Comparison of ENCODE assay signal across 20 cellular contexts in the genomic region with DNA sequence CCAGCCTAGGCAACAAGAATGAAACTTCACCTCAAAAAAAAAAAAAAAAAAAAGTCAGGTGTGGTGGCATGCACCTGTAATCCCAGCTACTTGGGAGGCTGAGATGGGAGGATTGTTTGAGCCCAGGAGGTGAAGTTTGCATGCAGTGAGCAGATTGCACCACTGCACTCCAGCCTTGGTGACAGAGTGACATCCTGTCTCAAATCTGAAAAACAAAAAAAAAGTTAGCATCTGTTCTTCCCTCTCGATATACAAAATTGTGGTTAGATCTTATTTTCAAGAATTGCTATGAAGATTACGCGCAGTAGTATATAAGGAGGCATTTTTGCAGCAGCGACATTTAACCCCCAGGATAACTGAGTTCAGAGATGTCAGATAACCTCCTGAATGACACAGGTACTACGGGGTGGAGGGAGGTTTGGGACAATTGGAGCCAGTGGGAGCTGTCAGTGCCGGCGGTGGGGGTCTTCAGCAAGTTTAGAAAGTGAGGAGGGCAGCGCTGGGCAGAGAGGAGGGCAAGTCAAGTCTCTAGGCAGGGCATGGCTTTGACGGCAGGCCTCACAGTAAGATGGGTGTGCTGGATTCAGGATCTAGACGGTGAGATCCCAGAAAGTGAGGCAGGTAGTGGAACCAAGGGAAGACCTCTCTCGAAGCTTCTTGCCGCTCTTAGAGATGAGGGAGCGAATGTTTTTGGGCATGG. TPM values are rescaled to one million over a fixed set of nuclear protein-coding genes. Genes with fewer than 3 reads are reported as not detected.
DNase-seq lines count a peak whose midpoint lies in the region; ATAC-seq, FAIRE-seq and TF ChIP-seq lines count a peak whose summit lies in the region.
"Had no signal": no experiment of that assay in that cellular context is flagged by ENCODE, and none has a peak within 500 bp of the region (broad histone marks: within the 10 kb centered on the region; RNA-seq: fewer than 3 reads in every experiment).

No MANE protein-coding gene starts in this region.

- DNase-seq in HepG2 (ENCODE audit: low spot score): no peak
- no peak for DNase-seq in right lobe of liver
- DNase-seq in activated B cell treated with CpG ODN at 0.5 μM for 24 hours: no peak
- peak; percentile 31 for DNase-seq in naive B cell
- no peak for DNase-seq in stimulated activated naive CD4-positive, alpha-beta T cell (lab: John Stamatoyannopoulos, UW)
- no peak for DNase-seq in CD4-positive, alpha-beta memory T cell
- no peak for DNase-seq in stimulated activated CD4-positive, alpha-beta T cell treated with anti-CD3 and anti-CD28 coated beads, Interleukin-1b, Interleukin-23, amount 100 ng/mL, for 48 hours
- no peak for DNase-seq in putamen (ENCODE audit: low spot score)
- DNase-seq: ACHN; activated CD4-positive, alpha-beta T cell treated with anti-CD3 and anti-CD28 coated beads, Interleukin-2, amount 50 U/mL, for 1 hour; activated CD8-positive, alpha-beta memory T cell treated with anti-CD3 and anti-CD28 coated beads, Interleukin-2, amount 50 U/mL, for 48 hours; CD8-positive, alpha-beta T cell; cerebellar nuclear complex; effector memory CD8-positive, alpha-beta T cell; natural killer cell; NCI-H1417; stimulated activated naive CD4-positive, alpha-beta T cell treated with Interleukin-2 at 50 U/mL for 16 hours; tibial artery had no signal

- peak overlapping the region; percentile 54; the same call in 1 of the 2 replicates for H3K4me2 ChIP-seq in HepG2 (ENCODE audit: low read depth, low read length)

- 42% methylated on average over 13 of the region's 13 CpGs for WGBS in HepG2 (ENCODE audit: low lambda C conversion rate)
- 88% methylated on average over 13 of the region's 13 CpGs for WGBS in right lobe of liver (ENCODE audit: insufficient coverage, low coverage, low lambda C conversion rate, missing lambda C conversion rate)

- no peaks in the 10 kb centered on the region for H4K20me1 ChIP-seq in HepG2 (ENCODE audit: insufficient read depth, low read length)

- H3K27me3 ChIP-seq in HepG2 (ENCODE audit: control insufficient read depth in 1 of 2, insufficient read depth in 2 of 2, low read length in 2 of 2) (peaks cover 4 to 22% of the 10 kb centered on the region in 2 experiments; a peak in 3 of 5 replicates), right lobe of liver (no peaks in the 10 kb centered on the region)
- H3K27me3 ChIP-seq in CD4-positive, alpha-beta memory T cell (ENCODE audit: insufficient read depth, low read length): no peaks in the 10 kb centered on the region

- H3K4me3 Mint-ChIP-seq in activated B cell treated with CpG ODN at 0.5 μM for 24 hours (peak overlapping the region; percentile 81), naive B cell (peak overlapping the region; percentile 7 to 75 (median 39))
- peak overlapping the region in 1 of 8 donors; percentile 1 for H3K4me3 Mint-ChIP-seq in CD4-positive, alpha-beta memory T cell
- H3K4me3 Mint-ChIP-seq: CD8-positive, alpha-beta T cell; effector memory CD8-positive, alpha-beta T cell; natural killer cell had no signal

- CTCF ChIA-PET in HepG2 (lab: Yijun Ruan, JAX; ENCODE audit: low intra/inter-chr PET ratio, low total read pairs) (no interaction called here), activated B cell treated with CpG ODN at 0.5 μM for 24 hours (lab: Charles Lee) (interaction anchor here (1.0 to 2.5 kb wide), 5 partner anchors 8 to 365 kb away, joined by 3 to 23 read pairs (median 7); partner anchors contain the start of gene VEGFA)
- CTCF ChIA-PET in CD4-positive, alpha-beta memory T cell (lab: Charles Lee; ENCODE audit: partially characterized antibody): no interaction called here

- H3K4me3 ChIP-seq in HepG2 (replicated peaks in 1 of 3; ENCODE audit: insufficient read depth in 1 of 3, low read depth in 2 of 3, low read length in 3 of 3): peak overlapping the region in 1 of 3 experiments; percentile 3; a peak in 1 of 6 replicates
- H3K4me3 ChIP-seq in right lobe of liver: no peak overlapping the region
- no peak overlapping the region for H3K4me3 ChIP-seq in CD4-positive, alpha-beta memory T cell (ENCODE audit: low read length in 2 of 2)
- H3K4me3 ChIP-seq: lung, tibial artery had no signal

- H3K36me3 ChIP-seq in HepG2 (replicated peaks in 1 of 2; ENCODE audit: control insufficient read depth in 1 of 2, insufficient read depth in 2 of 2, low read length in 2 of 2) (no peaks in the 10 kb centered on the region), right lobe of liver (no peaks in the 10 kb centered on the region)
- H3K36me3 ChIP-seq in CD4-positive, alpha-beta memory T cell (ENCODE audit: insufficient read depth, low read length): no peaks in the 10 kb centered on the region
- H3K36me3 ChIP-seq: tibial artery had no signal

- H3K9me3 ChIP-seq in HepG2 (ENCODE audit: low read length) (no peaks in the 10 kb centered on the region), right lobe of liver (no peaks in the 10 kb centered on the region)
- no peaks in the 10 kb centered on the region for H3K9me3 ChIP-seq in CD4-positive, alpha-beta memory T cell (ENCODE audit: control insufficient read depth in 1 of 2, low read length in 2 of 2)
- H3K9me3 ChIP-seq: tibial artery had no signal

- POLR2A ChIA-PET in HepG2 (lab: Yijun Ruan, JAX): interaction anchor here (1.0 to 1.4 kb wide), 2 partner anchors 15 to 56 kb away, joined by 4 to 6 read pairs; partner anchors contain the start of gene VEGFA
- POLR2A ChIA-PET in activated B cell treated with CpG ODN at 0.5 μM for 24 hours (lab: Charles Lee): interaction anchor here (0.7 to 4.1 kb wide), 14 partner anchors 9 to 533 kb away, joined by 3 to 122 read pairs (median 10); partner anchors contain the start of genes GTPBP2, HSP90AB1, MRPS18A and VEGFA
- POLR2A ChIA-PET in CD4-positive, alpha-beta memory T cell (lab: Charles Lee; ENCODE audit: partially characterized antibody): no interaction called here

- H3K4me1 ChIP-seq in HepG2 (ENCODE audit: insufficient read depth, low read length) (peaks cover 60% of the 10 kb centered on the region), right lobe of liver (no peaks in the 10 kb centered on the region)
- H3K4me1 ChIP-seq in CD4-positive, alpha-beta memory T cell (ENCODE audit: insufficient read depth, low read length): peaks cover 4% of the 10 kb centered on the region

- TF ChIP-seq CTCF in HepG2 (CRISPR knock-in tag; IDR thresholded peaks at IDR 0.05) (no peak), right lobe of liver (IDR thresholded peaks at IDR 0.05) (no peak), activated B cell treated with CpG ODN at 0.5 μM for 24 hours (IDR thresholded peaks at IDR 0.05) (no peak)

- H3K27me3 Mint-ChIP-seq in activated B cell treated with CpG ODN at 0.5 μM for 24 hours (no peaks in the 10 kb centered on the region), naive B cell (peaks cover 17 to 22% (median 19%) of the 10 kb centered on the region in 3 donors)
- peaks cover 15 to 21% of the 10 kb centered on the region in 2 donors for H3K27me3 Mint-ChIP-seq in CD4-positive, alpha-beta memory T cell

- TF ChIP-seq EP300 in HepG2 (IDR thresholded peaks at IDR 0.05; ENCODE audit: low read depth in 2 of 2, low read length in 2 of 2) (no peak), HepG2 (CRISPR knock-in tag; IDR thresholded peaks at IDR 0.05; ENCODE audit: borderline replicate concordance) (no peak)

- TF ChIP-seq POLR2A in HepG2 (IDR thresholded peaks at IDR 0.05; ENCODE audit: insufficient read depth in 1 of 2, low read depth in 2 of 2, low read length in 2 of 2): no peak
- no peak for TF ChIP-seq POLR2A in right lobe of liver (IDR thresholded peaks at IDR 0.05)

- H3K9me3 Mint-ChIP-seq in activated B cell treated with CpG ODN at 0.5 μM for 24 hours (no peaks in the 10 kb centered on the region), naive B cell (peaks cover 0 to 2% (median 0%) of the 10 kb centered on the region in 7 donors)
- H3K9me3 Mint-ChIP-seq in CD4-positive, alpha-beta memory T cell: no peaks in the 10 kb centered on the region
- H3K9me3 Mint-ChIP-seq: CD8-positive, alpha-beta T cell; effector memory CD8-positive, alpha-beta T cell; natural killer cell had no signal

- peak overlapping the region; percentile 91 for H3K27ac Mint-ChIP-seq in activated B cell treated with CpG ODN at 0.5 μM for 24 hours
- H3K27ac Mint-ChIP-seq in naive B cell: peak overlapping the region; percentile 64 to 98 (median 86)
- peak overlapping the region in 2 of 7 donors; percentile 59 to 82 for H3K27ac Mint-ChIP-seq in CD4-positive, alpha-beta memory T cell
- H3K27ac Mint-ChIP-seq: CD8-positive, alpha-beta T cell; effector memory CD8-positive, alpha-beta T cell; natural killer cell had no signal

- in situ Hi-C loops in HepG2 (cut with HindIII; ENCODE audit: extremely low pct_ligation_motif_present, low pct_unique_long_range_greater_than_20kb): no loop called here

- no peak overlapping the region for H3K9ac ChIP-seq in HepG2 (ENCODE audit: insufficient read depth, low read depth, low read length)

- no peak; the same call in 2 of the 3 replicates for ATAC-seq in HepG2
- no peak for ATAC-seq in right lobe of liver
- peak; percentile 5 for ATAC-seq in activated B cell treated with CpG ODN at 0.5 μM for 24 hours (ENCODE audit: low read depth)
- ATAC-seq in naive B cell (ENCODE audit: low read depth in 2 of 2): peak; percentile 23 to 32
- ATAC-seq: CD8-positive, alpha-beta T cell; effector memory CD8-positive, alpha-beta T cell; natural killer cell had no signal

- H3K36me3 Mint-ChIP-seq in activated B cell treated with CpG ODN at 0.5 μM for 24 hours (ENCODE audit: low read depth) (no peaks in the 10 kb centered on the region), naive B cell (no peaks in the 10 kb centered on the region)
- H3K36me3 Mint-ChIP-seq in CD4-positive, alpha-beta memory T cell: no peaks in the 10 kb centered on the region
- H3K36me3 Mint-ChIP-seq: CD8-positive, alpha-beta T cell; natural killer cell had no signal

- intact Hi-C loops in HepG2 (cut with micrococcal nuclease; ENCODE audit: unreplicated experiment) (no loop called here), right lobe of liver (cut with DNase I) (loop anchor here in 1 of 2 donors (10.0 kb wide), 1 partner anchor 51 kb away; no protein-coding TSS in a partner anchor), activated B cell treated with CpG ODN at 0.5 μM for 24 hours (cut with micrococcal nuclease) (loop anchor here (10.0 kb wide), 2 partner anchors 329 to 551 kb away; partner anchors contain the start of gene NFKBIE)
- intact Hi-C loops in CD4-positive, alpha-beta memory T cell (cut with micrococcal nuclease): no loop called here

- H3K4me1 Mint-ChIP-seq in activated B cell treated with CpG ODN at 0.5 μM for 24 hours: peaks cover 60% of the 10 kb centered on the region
- peaks cover 46 to 62% (median 51%) of the 10 kb centered on the region in 3 donors for H3K4me1 Mint-ChIP-seq in naive B cell
- H3K4me1 Mint-ChIP-seq in CD4-positive, alpha-beta memory T cell: peaks cover 0 to 1% (median 0%) of the 10 kb centered on the region in 4 donors
- H3K4me1 Mint-ChIP-seq: natural killer cell had no signal

- no peaks in the 10 kb centered on the region for H3K79me2 ChIP-seq in HepG2 (ENCODE audit: insufficient read depth, low read length)

- TF ChIP-seq RAD21 in HepG2 (CRISPR knock-in tag; IDR thresholded peaks at IDR 0.05): no peak

- H2AFZ ChIP-seq in HepG2 (ENCODE audit: low read length): no peak overlapping the region

- no peak overlapping the region for H3K27ac ChIP-seq in HepG2 (ENCODE audit: extremely low read length, insufficient read depth, low read length)
- H3K27ac ChIP-seq in right lobe of liver: no peak overlapping the region
- H3K27ac ChIP-seq in CD4-positive, alpha-beta memory T cell (ENCODE audit: low read depth, low read length): no peak overlapping the region
- H3K27ac ChIP-seq: tibial artery had no signal

- no peak for FAIRE-seq in HepG2 (lab: Jason Lieb, UNC)
- FAIRE-seq: islet of Langerhans had no signal

- BruUV-seq in HepG2 (replicated peaks; lab: Mats Ljungman, UMichigan): no TSS peak

RNA-seq across cellular contexts. Expression of gene MRPS18A, which starts 26.2 kb away (rescaled TPM):
- total RNA-seq in HepG2 (2016; rRNA removed; fragmentation: Illumina TruSeq; extraction: Trizol) (89.1 and 100 TPM in 2 replicates), right lobe of liver (10 to 100 TPM; 23.5 to 45.4 (median 25.6) TPM), activated B cell treated with CpG ODN at 0.5 μM for 24 hours (57.0 and 59.1 TPM in 2 replicates)
- total RNA-seq in HepG2 (2016; cell fraction: cytosol; rRNA removed; fragmentation: Illumina TruSeq; extraction: Trizol; ENCODE audit: low read depth): 51.0 and 53.1 TPM in 2 replicates
- 92.0 and 115 TPM in 2 replicates for total RNA-seq in HepG2 (2016; cell fraction: insoluble cytoplasmic fraction; rRNA removed; fragmentation: Illumina TruSeq; extraction: Trizol)
- 52.2 and 52.5 TPM in 2 replicates for total RNA-seq in HepG2 (2016; cell fraction: membrane; rRNA removed; fragmentation: Illumina TruSeq; extraction: Trizol)
- 44.5 and 50.5 TPM in 2 replicates for total RNA-seq in HepG2 (2016; cell fraction: nucleus; rRNA removed; fragmentation: Illumina TruSeq; extraction: Trizol)
- polyA plus RNA-seq in HepG2 (2011; rRNA removed) (87.8 and 102 TPM in 2 replicates), naive B cell (ENCODE audit: low read depth in 6 of 6) (10 to 100 TPM; 61.1 to 91.0 (median 80.1) TPM)
- polyA plus RNA-seq in HepG2 (2011; cell fraction: cytosol; rRNA removed): 108 and 150 TPM in 2 replicates
- polyA plus RNA-seq in HepG2 (2011; cell fraction: nucleus; rRNA removed): 43.7 and 43.9 TPM in 2 replicates
- 56.6 and 66.1 TPM in 2 replicates for polyA plus RNA-seq in HepG2 (2012)
- 59.0 and 63.6 TPM in 2 replicates for polyA plus RNA-seq in HepG2 (2016; cell fraction: cytosol; fragmentation: Illumina TruSeq; extraction: Trizol; ENCODE audit: low read depth)
- polyA plus RNA-seq in HepG2 (2016; cell fraction: insoluble cytoplasmic fraction; fragmentation: Illumina TruSeq; extraction: Trizol; ENCODE audit: low read depth): 121 and 138 TPM in 2 replicates
- 49.5 and 50.7 TPM in 2 replicates for polyA plus RNA-seq in HepG2 (2016; cell fraction: membrane; fragmentation: Illumina TruSeq; extraction: Trizol; ENCODE audit: low read depth)
- 49.3 and 56.1 TPM in 2 replicates for polyA plus RNA-seq in HepG2 (2016; cell fraction: nucleus; fragmentation: Illumina TruSeq; extraction: Trizol; ENCODE audit: insufficient read depth, low read depth)
- 146 and 147 TPM in 2 replicates for polyA minus RNA-seq in HepG2 (2011; rRNA and poly(A)+ RNA removed; ENCODE audit: low replicate concordance)
- polyA minus RNA-seq in HepG2 (2011; cell fraction: cytosol; rRNA and poly(A)+ RNA removed): 32.4 and 35.6 TPM in 2 replicates
- 65.1 and 66.4 TPM in 2 replicates for polyA minus RNA-seq in HepG2 (2011; cell fraction: nucleus; rRNA and poly(A)+ RNA removed)
- 10 to 100 TPM; 31.3 to 32.4 TPM for total RNA-seq in CD4-positive, alpha-beta memory T cell
- 10 to 100 TPM; 62.6 to 86.1 TPM for polyA plus RNA-seq in CD4-positive, alpha-beta memory T cell

RNA-seq across cellular contexts. Expression of gene VEGFA, which starts 56.2 kb away (rescaled TPM):
- total RNA-seq in HepG2 (2016; rRNA removed; fragmentation: Illumina TruSeq; extraction: Trizol): 34.1 and 68.1 TPM in 2 replicates
- 13.4 and 14.2 TPM in 2 replicates for total RNA-seq in HepG2 (2016; cell fraction: cytosol; rRNA removed; fragmentation: Illumina TruSeq; extraction: Trizol; ENCODE audit: low read depth)
- total RNA-seq in HepG2 (2016; cell fraction: insoluble cytoplasmic fraction; rRNA removed; fragmentation: Illumina TruSeq; extraction: Trizol): 26.8 and 72.7 TPM in 2 replicates
- total RNA-seq in HepG2 (2016; cell fraction: membrane; rRNA removed; fragmentation: Illumina TruSeq; extraction: Trizol): 33.1 and 34.4 TPM in 2 replicates
- total RNA-seq in HepG2 (2016; cell fraction: nucleus; rRNA removed; fragmentation: Illumina TruSeq; extraction: Trizol): 81.5 and 95.8 TPM in 2 replicates
- polyA plus RNA-seq in HepG2 (2011; rRNA removed): 629 and 1,104 TPM in 2 replicates
- polyA plus RNA-seq in HepG2 (2011; cell fraction: cytosol; rRNA removed): 292 and 298 TPM in 2 replicates
- polyA plus RNA-seq in HepG2 (2011; cell fraction: nucleus; rRNA removed): 3,652 and 4,474 TPM in 2 replicates
- polyA plus RNA-seq in HepG2 (2012): 463 and 546 TPM in 2 replicates
- 9.2 and 10.7 TPM in 2 replicates for polyA plus RNA-seq in HepG2 (2016; cell fraction: cytosol; fragmentation: Illumina TruSeq; extraction: Trizol; ENCODE audit: low read depth)
- polyA plus RNA-seq in HepG2 (2016; cell fraction: insoluble cytoplasmic fraction; fragmentation: Illumina TruSeq; extraction: Trizol; ENCODE audit: low read depth): 34.1 and 41.6 TPM in 2 replicates
- 24.8 and 25.3 TPM in 2 replicates for polyA plus RNA-seq in HepG2 (2016; cell fraction: membrane; fragmentation: Illumina TruSeq; extraction: Trizol; ENCODE audit: low read depth)
- polyA plus RNA-seq in HepG2 (2016; cell fraction: nucleus; fragmentation: Illumina TruSeq; extraction: Trizol; ENCODE audit: insufficient read depth, low read depth): 253 and 267 TPM in 2 replicates
- 238 and 645 TPM in 2 replicates for polyA minus RNA-seq in HepG2 (2011; rRNA and poly(A)+ RNA removed; ENCODE audit: low replicate concordance)
- polyA minus RNA-seq in HepG2 (2011; cell fraction: cytosol; rRNA and poly(A)+ RNA removed): 122 and 136 TPM in 2 replicates
- polyA minus RNA-seq in HepG2 (2011; cell fraction: nucleus; rRNA and poly(A)+ RNA removed): 312 and 405 TPM in 2 replicates
- 100 to 1,000 TPM in 5 of 6 experiments, 10 to 100 TPM in 1; 91.3 to 571 (median 132) TPM for total RNA-seq in right lobe of liver
- 29.0 and 31.3 TPM in 2 replicates for total RNA-seq in activated B cell treated with CpG ODN at 0.5 μM for 24 hours
- under 1 TPM in 4 of 6 donors, not detected in 2; 0.08 to 0.70 (median 0.41) TPM for polyA plus RNA-seq in naive B cell (ENCODE audit: low read depth in 6 of 6)
- total RNA-seq in CD4-positive, alpha-beta memory T cell: 1 to 10 TPM in 1 of 2 experiments, under 1 TPM in 1; 0.29 to 1.1 TPM
- polyA plus RNA-seq in CD4-positive, alpha-beta memory T cell: not detected

Comparison
In these comparisons a context has a peak if more than half of its experiments do, and no peak if none do; other contexts are left out.
1. ATAC-seq: peak in activated B cell treated with CpG ODN at 0.5 μM for 24 hours (single experiment) and naive B cell (2 of 2); none in HepG2 (single experiment) and right lobe of liver (0 of 4).
2. RNA of gene VEGFA, which starts 56.2 kb away (total RNA-seq): 91.3 to 571 TPM in right lobe of liver, 13.4 to 95.8 TPM in HepG2 and 29.0 to 31.3 TPM in activated B cell treated with CpG ODN at 0.5 μM for 24 hours; 0.29 to 1.1 TPM in CD4-positive, alpha-beta memory T cell; every median in the first group is over 4 times any median in the second.